Comparison of ENCODE assay signal across 8 cellular contexts in genomic region chr11:2930705-2931415, GRCh38. TPM values are rescaled to one million over a fixed set of nuclear protein-coding genes. Genes with fewer than 3 reads are reported as not detected.
DNase-seq lines count a peak whose midpoint lies in the region; ATAC-seq and TF ChIP-seq lines count a peak whose summit lies in the region.

No MANE protein-coding gene starts in this region.

- peaks cover 34 to 69% (median 58%) of the 10 kb centered on the region in 11 experiments for H3K27me3 ChIP-seq in BLaER1 treated with 17β-estradiol and CSF1 and Interleukin-3, amounts not matched to agents 10 nM and 100 nM
- H3K27me3 ChIP-seq in esophagus squamous epithelium: peaks cover 0 to 37% (median 0%) of the 10 kb centered on the region in 4 donors

- no peaks in the 10 kb centered on the region for H3K36me3 Mint-ChIP-seq in natural killer cell

- peak overlapping the region in 4 of 11 experiments; percentile 59 to 84 (median 72); a peak in 6 of 22 replicates for H3K27ac ChIP-seq in BLaER1 treated with 17β-estradiol and CSF1 and Interleukin-3, amounts not matched to agents 10 nM and 100 nM
- peak overlapping the region; percentile 81 to 93 (median 88) for H3K27ac ChIP-seq in esophagus squamous epithelium

- H3K4me3 Mint-ChIP-seq in natural killer cell: peak overlapping the region; percentile 78

- peak; percentile 57 to 90 (median 72) for TF ChIP-seq CTCF in esophagus squamous epithelium (IDR thresholded peaks at IDR 0.05)
- TF ChIP-seq CTCF in natural killer cell (IDR thresholded peaks at IDR 0.05): peak; percentile 30

- intact Hi-C loops in esophagus squamous epithelium (cut with DNase I): no loop called here
- intact Hi-C loops in natural killer cell (cut with micrococcal nuclease): loop anchor here (2.0 to 5.0 kb wide), 3 partner anchors 34 to 398 kb away; partner anchors contain the start of gene NAP1L4

- H3K4me1 Mint-ChIP-seq in natural killer cell: peaks cover 17 to 39% of the 10 kb centered on the region in 2 donors

- peak overlapping the region; percentile 69 to 92 for H3K27ac Mint-ChIP-seq in natural killer cell

- H4K20me1 ChIP-seq in BLaER1 treated with 17β-estradiol and CSF1 and Interleukin-3, amounts not matched to agents 10 nM and 100 nM: peaks cover 0 to 39% (median 27%) of the 10 kb centered on the region in 11 experiments; a peak in 18 of 22 replicates

- no peak for TF ChIP-seq POLR2A in esophagus squamous epithelium (IDR thresholded peaks at IDR 0.05)

- no peaks in the 10 kb centered on the region for H3K9me3 Mint-ChIP-seq in natural killer cell

- H3K27me3 Mint-ChIP-seq in natural killer cell (ENCODE audit: low read depth in 2 of 2): peaks cover 10 to 22% of the 10 kb centered on the region in 2 donors

- 0% methylated on average over 1 of the region's 21 CpGs; no CpG with 5 or more reads in 1 of the 2 donors for WGBS in esophagus squamous epithelium, 2 donors

- H3K36me3 ChIP-seq in BLaER1 treated with 17β-estradiol and CSF1 and Interleukin-3, amounts not matched to agents 10 nM and 100 nM: no peaks in the 10 kb centered on the region
- H3K36me3 ChIP-seq in esophagus squamous epithelium: no peaks in the 10 kb centered on the region

- no peaks in the 10 kb centered on the region for H3K9me3 ChIP-seq in BLaER1 treated with 17β-estradiol and CSF1 and Interleukin-3, amounts not matched to agents 10 nM and 100 nM (replicated peaks in 1 of 11)
- no peaks in the 10 kb centered on the region for H3K9me3 ChIP-seq in esophagus squamous epithelium

- H3K4me1 ChIP-seq in BLaER1 treated with 17β-estradiol and CSF1 and Interleukin-3, amounts not matched to agents 10 nM and 100 nM: peaks cover 59 to 71% (median 68%) of the 10 kb centered on the region in 10 experiments
- peaks cover 33 to 67% (median 35%) of the 10 kb centered on the region in 3 donors for H3K4me1 ChIP-seq in esophagus squamous epithelium

- peak overlapping the region; percentile 85 to 99 (median 96) for H3K4me2 ChIP-seq in BLaER1 treated with 17β-estradiol and CSF1 and Interleukin-3, amounts not matched to agents 10 nM and 100 nM

- H3K9ac ChIP-seq in BLaER1 treated with 17β-estradiol and CSF1 and Interleukin-3, amounts not matched to agents 10 nM and 100 nM: peak overlapping the region in 6 of 11 experiments; percentile 28 to 78 (median 71); a peak in 8 of 22 replicates

- DNase-seq in MV-4-11 (lab: John Stamatoyannopoulos, UW) (peak; percentile 38), esophagus squamous epithelium (lab: John Stamatoyannopoulos, UW) (no peak), natural killer cell (no peak), HPDE6-E6E7 (ENCODE audit: extremely low spot score) (no peak), SIG-M5 (lab: John Stamatoyannopoulos, UW) (no peak)
- DNase-seq in activated CD4-positive, alpha-beta T cell treated with anti-CD3 and anti-CD28 coated beads, Interleukin-2, amount 50 U/mL, for 48 hours: peak; percentile 58 to 69

- peak overlapping the region; percentile 39 to 71 (median 57); a peak in 16 of 20 replicates for H3K4me3 ChIP-seq in BLaER1 treated with 17β-estradiol and CSF1 and Interleukin-3, amounts not matched to agents 10 nM and 100 nM
- peak overlapping the region; percentile 50 to 79 (median 69) for H3K4me3 ChIP-seq in esophagus squamous epithelium

- ATAC-seq in GM19324 (IDR thresholded peaks at IDR 0.05; ENCODE audit: low FRiP score, unreplicated experiment) (peak; percentile 39), natural killer cell (no peak)

RNA-seq across cellular contexts. Expression of gene PHLDA2, which starts 1.6 kb away (rescaled TPM):
- total RNA-seq in esophagus squamous epithelium (10 to 100 TPM; 10.2 to 39.2 (median 22.5) TPM), natural killer cell (1 to 10 TPM in 2 of 3 donors, under 1 TPM in 1; 0.79 to 3.2 (median 2.2) TPM)

RNA-seq across cellular contexts. Expression of gene CDKN1C, which starts 45.3 kb away (rescaled TPM):
- 10 to 100 TPM in 2 of 4 donors, 1 to 10 TPM in 2; 4.1 to 54.6 (median 20.8) TPM for total RNA-seq in esophagus squamous epithelium
- total RNA-seq in natural killer cell: 10 to 100 TPM in 1 of 3 donors, 1 to 10 TPM in 2; 2.6 to 27.9 (median 6.3) TPM

Comparison
In these comparisons a context has a peak if more than half of its experiments do, and no peak if none do; other contexts are left out.
1. DNase-seq: peak in MV-4-11 (single experiment) and activated CD4-positive, alpha-beta T cell treated with anti-CD3 and anti-CD28 coated beads, Interleukin-2, amount 50 U/mL, for 48 hours (2 of 2); none in esophagus squamous epithelium (single experiment), natural killer cell (single experiment), HPDE6-E6E7 (single experiment) and SIG-M5 (single experiment).